8 cellular contexts compared by ENCODE assay signal in the genomic region with DNA sequence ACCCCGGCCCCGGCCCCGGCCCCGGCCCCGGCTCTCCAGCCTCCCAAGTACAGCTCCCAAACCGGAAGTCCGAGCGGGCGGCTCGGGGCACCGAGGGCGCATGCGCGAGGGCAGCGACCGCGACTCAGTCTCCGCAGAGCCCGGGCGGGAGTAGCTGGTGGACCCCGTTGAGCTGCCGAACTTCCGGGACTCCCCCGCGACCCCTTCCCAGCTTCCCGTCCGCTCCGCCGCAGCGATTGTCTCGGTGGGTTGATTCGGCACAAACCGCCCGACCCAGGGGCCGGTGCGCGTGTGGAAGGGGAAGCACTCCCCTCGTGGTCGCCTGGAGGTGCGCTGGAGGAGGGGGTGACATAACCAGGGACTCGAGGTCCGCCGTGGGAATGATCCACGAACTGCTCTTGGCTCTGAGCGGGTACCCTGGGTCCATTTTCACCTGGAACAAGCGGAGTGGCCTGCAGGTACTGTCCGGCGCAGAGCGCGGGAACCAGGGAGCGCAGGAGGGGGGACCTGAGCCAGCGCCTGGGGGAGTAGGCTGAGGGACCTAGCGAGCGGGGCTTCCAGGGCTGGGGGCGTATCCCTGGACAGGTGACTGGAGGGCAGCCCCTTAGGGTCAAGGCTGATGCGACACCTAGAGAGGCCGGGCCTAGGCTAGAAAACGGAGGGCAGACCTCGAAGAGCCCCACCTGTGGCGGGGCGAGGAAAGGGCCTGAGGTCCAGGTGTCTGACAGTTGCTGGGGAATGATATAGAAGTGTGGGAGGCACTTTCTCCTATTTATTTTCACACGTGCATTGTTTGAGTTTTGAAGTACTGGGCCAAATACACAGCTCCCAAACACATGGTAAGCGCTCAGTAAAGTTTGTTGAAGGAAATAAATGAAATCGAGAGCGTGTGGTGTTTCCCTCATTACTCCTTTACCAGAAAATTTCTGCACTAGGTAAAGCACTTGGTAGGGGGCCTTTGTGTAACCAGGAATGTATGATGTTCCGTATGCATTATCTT. TPM values are rescaled to one million over a fixed set of nuclear protein-coding genes. Genes with fewer than 3 reads are reported as not detected.
A peak's percentile ranks its signal among the peaks of the same experiment; 100 is the strongest.
DNase-seq lines count a peak whose midpoint lies in the region; ATAC-seq and TF ChIP-seq lines count a peak whose summit lies in the region.

A gene with protein sequence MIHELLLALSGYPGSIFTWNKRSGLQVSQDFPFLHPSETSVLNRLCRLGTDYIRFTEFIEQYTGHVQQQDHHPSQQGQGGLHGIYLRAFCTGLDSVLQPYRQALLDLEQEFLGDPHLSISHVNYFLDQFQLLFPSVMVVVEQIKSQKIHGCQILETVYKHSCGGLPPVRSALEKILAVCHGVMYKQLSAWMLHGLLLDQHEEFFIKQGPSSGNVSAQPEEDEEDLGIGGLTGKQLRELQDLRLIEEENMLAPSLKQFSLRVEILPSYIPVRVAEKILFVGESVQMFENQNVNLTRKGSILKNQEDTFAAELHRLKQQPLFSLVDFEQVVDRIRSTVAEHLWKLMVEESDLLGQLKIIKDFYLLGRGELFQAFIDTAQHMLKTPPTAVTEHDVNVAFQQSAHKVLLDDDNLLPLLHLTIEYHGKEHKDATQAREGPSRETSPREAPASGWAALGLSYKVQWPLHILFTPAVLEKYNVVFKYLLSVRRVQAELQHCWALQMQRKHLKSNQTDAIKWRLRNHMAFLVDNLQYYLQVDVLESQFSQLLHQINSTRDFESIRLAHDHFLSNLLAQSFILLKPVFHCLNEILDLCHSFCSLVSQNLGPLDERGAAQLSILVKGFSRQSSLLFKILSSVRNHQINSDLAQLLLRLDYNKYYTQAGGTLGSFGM (plus strand): TSS at position 127 of the 1,000 bp plus-strand sequence. CDS start 254 bp downstream, at position 381.
Gene ZSCAN29 (minus strand): TSS at position 69 of the 1,000 bp plus-strand sequence. CDS start 1,130 bp downstream, outside the sequence.

- 3 to 6% (median 4%) methylated on average over 35 to 66 of the region's 66 CpGs for WGBS in heart left ventricle, 4 donors

- no peak for TF ChIP-seq RAD21 in HCT116 (IDR thresholded peaks at IDR 0.05; ENCODE audit: low read depth)

- CTCF ChIA-PET in HCT116 (lab: Charles Lee) = interaction anchor here (0.7 to 1.7 kb wide), 3 partner anchors 15 to 146 kb away, joined by 3 to 5 read pairs (median 4); no protein-coding TSS in a partner anchor

- H3K27ac ChIP-seq in HCT116 (ENCODE audit: low read depth, low read length) = peak within 1 kb of the TSS; percentile 89
- H3K27ac ChIP-seq in heart left ventricle = peak within 1 kb of the TSS; percentile 6 to 86 (median 72)

- peak within 1 kb of the TSS; percentile 83 for H3K4me2 ChIP-seq in HCT116 (ENCODE audit: low read length)

- RAD21 ChIA-PET in HCT116 (lab: Charles Lee; ENCODE audit: low non-redundant PET in 1 of 2, low total read pairs in 2 of 2, uncharacterized antibody in 2 of 2, unreplicated experiment in 2 of 2) = no interaction called here

- peak; percentile 49 for TF ChIP-seq POLR2A in HCT116 (IDR thresholded peaks at IDR 0.05; ENCODE audit: borderline replicate concordance, extremely low read depth, insufficient read depth, insufficient read length)
- TF ChIP-seq POLR2A in NB4 (IDR thresholded peaks at IDR 0.05; ENCODE audit: extremely low read depth, insufficient read length) = peak; percentile 80
- no peak for TF ChIP-seq POLR2A in heart left ventricle (IDR thresholded peaks at IDR 0.05)

- H3K9me3 ChIP-seq in HCT116 (ENCODE audit: control insufficient read depth in 1 of 2, insufficient read depth in 1 of 2, low read depth in 1 of 2, low read length in 2 of 2) (peaks cover 0 to 4% of the 10 kb centered on the region in 2 experiments; a peak in 1 of 4 replicates), heart left ventricle (peaks cover 0 to 9% (median 0%) of the 10 kb centered on the region in 12 donors)

- peaks cover 44% of the 10 kb centered on the region for H3K4me1 Mint-ChIP-seq in type B pancreatic cell (ENCODE audit: unreplicated experiment)

- BruUV-seq in HCT116 (replicated peaks; lab: Mats Ljungman, UMichigan) = TSS peak; percentile 60

- peak; percentile 13 to 67 (median 57); a peak in 5 of 6 replicates for TF ChIP-seq CTCF in HCT116 (IDR thresholded peaks at IDR 0.05 in 2 of 3, conservative IDR thresholded peaks at IDR 0.05 in 1 of 3; ENCODE audit: borderline replicate concordance in 1 of 3, insufficient read depth in 1 of 3, low read depth in 2 of 3, low read length in 2 of 3)
- peak; percentile 27 for TF ChIP-seq CTCF in NB4 (IDR thresholded peaks at IDR 0.05; ENCODE audit: low read depth, low read length)
- peak in 5 of 12 donors; percentile 15 to 39 (median 17) for TF ChIP-seq CTCF in heart left ventricle (IDR thresholded peaks at IDR 0.05)
- TF ChIP-seq CTCF in type B pancreatic cell (conservative IDR thresholded peaks at IDR 0.05) = peak; percentile 53

- peaks cover 5% of the 10 kb centered on the region; the same call in 1 of the 2 replicates for H4K20me1 ChIP-seq in HCT116 (ENCODE audit: insufficient read depth)

- H3K4me3 Mint-ChIP-seq in type B pancreatic cell = peak within 1 kb of the TSS; percentile 96

- no peaks in the 10 kb centered on the region for H3K27me3 Mint-ChIP-seq in type B pancreatic cell

- peaks cover 16 to 20% of the 10 kb centered on the region in 2 experiments; a peak in 3 of 4 replicates for H3K36me3 ChIP-seq in HCT116 (ENCODE audit: control insufficient read depth in 1 of 2, insufficient read depth in 2 of 2, low read length in 2 of 2)
- peaks cover 0 to 23% (median 13%) of the 10 kb centered on the region in 9 donors for H3K36me3 ChIP-seq in heart left ventricle

- H3K9me2 ChIP-seq in HCT116 (ENCODE audit: insufficient read depth) = no peaks in the 10 kb centered on the region

- H3K36me3 Mint-ChIP-seq in type B pancreatic cell = peaks cover 42% of the 10 kb centered on the region

- peak within 1 kb of the TSS; percentile 91 for H3K27ac Mint-ChIP-seq in type B pancreatic cell

- H3K9me3 Mint-ChIP-seq in type B pancreatic cell = peaks cover 18% of the 10 kb centered on the region

- intact Hi-C loops in HCT116 (cut with micrococcal nuclease) (no loop called here), heart left ventricle (cut with DNase I) (no loop called here), posterior cingulate gyrus (cut with DNase I) (no loop called here)

- ATAC-seq in HCT116 (peak; percentile 92), heart left ventricle (peak; percentile 79 to 97 (median 96))

- peaks cover 64% of the 10 kb centered on the region for H3K79me2 ChIP-seq in HCT116 (ENCODE audit: insufficient read depth, low read length)

- H3K4me1 ChIP-seq in HCT116 (ENCODE audit: control insufficient read depth in 1 of 2, insufficient read depth in 2 of 2, low read length in 2 of 2) (peaks cover 0 to 21% of the 10 kb centered on the region in 2 experiments; a peak in 3 of 4 replicates), heart left ventricle (peaks cover 0 to 44% (median 21%) of the 10 kb centered on the region in 12 donors)

- peak within 1 kb of the TSS; percentile 78 for H3K9ac ChIP-seq in HCT116 (ENCODE audit: low read length)

- H3K27me3 ChIP-seq in HCT116 (ENCODE audit: insufficient read depth, low read length) (no peaks in the 10 kb centered on the region), heart left ventricle (no peaks in the 10 kb centered on the region)

- POLR2A ChIA-PET in HCT116 (lab: Charles Lee) = interaction anchor here (0.9 to 1.3 kb wide), 2 partner anchors 10 to 140 kb away, joined by 3 to 4 read pairs; no protein-coding TSS in a partner anchor

- DNase-seq in GM04504 (ENCODE audit: low read depth) (peak; percentile 46), HCT116 (ENCODE audit: low read depth, low spot score) (peak; percentile 39), NB4 (ENCODE audit: low read depth) (peak; percentile 88), SW 1271 (lab: John Stamatoyannopoulos, UW) (peak; percentile 54 to 56), heart left ventricle (peak; percentile 81 to 94 (median 85)), posterior cingulate gyrus (peak; percentile 72 to 98 (median 79)), type B pancreatic cell (ENCODE audit: extremely low spot score, unreplicated experiment) (peak; percentile 94)
- peak; percentile 51 for DNase-seq in activated naive CD8-positive, alpha-beta T cell treated with anti-CD3 and anti-CD28 coated beads, Interleukin-2, amount 50 U/mL, for 16 hours (ENCODE audit: low read depth, low spot score)

- H3K4me3 ChIP-seq in HCT116 (replicated peaks in 1 of 2; ENCODE audit: low read depth in 1 of 2, low read length in 2 of 2) (peak within 1 kb of the TSS; percentile 74 to 79), NB4 (ENCODE audit: low read depth, low read length) (peak within 1 kb of the TSS; percentile 94), heart left ventricle (peak within 1 kb of the TSS; percentile 63 to 99 (median 82))

- H2AFZ ChIP-seq in HCT116 (ENCODE audit: low read depth, low read length, poor library complexity, severe bottlenecking) = peak within 1 kb of the TSS; percentile 27

TF ChIP-seq in HCT116, 20 proteins besides CTCF, POLR2A, EP300 and RAD21:
- no peak for TF ChIP-seq JUND (IDR thresholded peaks at IDR 0.05)
- peak; percentile 66 for TF ChIP-seq ZFX (IDR thresholded peaks at IDR 0.05)
- TF ChIP-seq, protein P1, sequence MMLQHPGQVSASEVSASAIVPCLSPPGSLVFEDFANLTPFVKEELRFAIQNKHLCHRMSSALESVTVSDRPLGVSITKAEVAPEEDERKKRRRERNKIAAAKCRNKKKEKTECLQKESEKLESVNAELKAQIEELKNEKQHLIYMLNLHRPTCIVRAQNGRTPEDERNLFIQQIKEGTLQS (IDR thresholded peaks at IDR 0.05) = no peak
- peak; percentile 85 for TF ChIP-seq ELF1 (IDR thresholded peaks at IDR 0.05; ENCODE audit: borderline replicate concordance, low read depth)
- peak; percentile 80 for TF ChIP-seq POLR2AphosphoS5 (IDR thresholded peaks at IDR 0.05; ENCODE audit: low read depth, low read length)
- TF ChIP-seq, protein P2, sequence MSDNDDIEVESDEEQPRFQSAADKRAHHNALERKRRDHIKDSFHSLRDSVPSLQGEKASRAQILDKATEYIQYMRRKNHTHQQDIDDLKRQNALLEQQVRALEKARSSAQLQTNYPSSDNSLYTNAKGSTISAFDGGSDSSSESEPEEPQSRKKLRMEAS (IDR thresholded peaks at IDR 0.05) = peak; percentile 70
- TF ChIP-seq SIN3A (IDR thresholded peaks at IDR 0.05; ENCODE audit: low read depth) = peak; percentile 36; the same call in 1 of the 2 replicates
- TF ChIP-seq CBX3 (IDR thresholded peaks at IDR 0.05; ENCODE audit: low read depth) = 0 out of 2 replicates have a peak, but pooled peaks have one; percentile 34

RNA-seq across cellular contexts. Expression of the first gene that starts in this region (rescaled TPM):
- total RNA-seq in HCT116 (2021; ENCODE audit: unreplicated experiment) (38.6 TPM), heart left ventricle (10 to 100 TPM in 7 of 9 donors, 1 to 10 TPM in 2; 9.1 to 16.7 (median 12.5) TPM), type B pancreatic cell (ENCODE audit: low replicate concordance) (25.5 and 29.1 TPM in 2 replicates)
- 12.2 and 15.0 TPM in 2 replicates for polyA plus RNA-seq in HCT116 (2012)
- polyA plus RNA-seq in heart left ventricle = 10 to 100 TPM in 1 of 2 donors, 1 to 10 TPM in 1; 5.9 to 14.5 TPM

RNA-seq across cellular contexts. Expression of gene ZSCAN29, which starts in this region (rescaled TPM):
- total RNA-seq in HCT116 (2021; ENCODE audit: unreplicated experiment) (27.3 TPM), heart left ventricle (10 to 100 TPM in 7 of 9 donors, 1 to 10 TPM in 2; 7.6 to 17.2 (median 12.4) TPM), type B pancreatic cell (ENCODE audit: low replicate concordance) (28.8 and 45.6 TPM in 2 replicates)
- 10.0 and 13.2 TPM in 2 replicates for polyA plus RNA-seq in HCT116 (2012)
- polyA plus RNA-seq in heart left ventricle = 1 to 10 TPM; 6.4 to 9.3 TPM

Comparison
In these comparisons a context has a peak if more than half of its experiments do, and no peak if none do; other contexts are left out.
1. Peak in every context shown above with its lines: DNase-seq, ATAC-seq, H3K4me3 ChIP-seq and H3K27ac ChIP-seq.
2. DNase-seq: peak in every context shown above with its lines; median percentile 94 in type B pancreatic cell; 88 in NB4; 85 in heart left ventricle; 79 in posterior cingulate gyrus; 55 in SW 1271; 51 in activated naive CD8-positive, alpha-beta T cell treated with anti-CD3 and anti-CD28 coated beads, Interleukin-2, amount 50 U/mL, for 16 hours; 46 in GM04504; 39 in HCT116.
3. POLR2A ChIP-seq: peak in HCT116 (single experiment) and NB4 (single experiment); none in heart left ventricle (0 of 2).